In the genomic region with DNA sequence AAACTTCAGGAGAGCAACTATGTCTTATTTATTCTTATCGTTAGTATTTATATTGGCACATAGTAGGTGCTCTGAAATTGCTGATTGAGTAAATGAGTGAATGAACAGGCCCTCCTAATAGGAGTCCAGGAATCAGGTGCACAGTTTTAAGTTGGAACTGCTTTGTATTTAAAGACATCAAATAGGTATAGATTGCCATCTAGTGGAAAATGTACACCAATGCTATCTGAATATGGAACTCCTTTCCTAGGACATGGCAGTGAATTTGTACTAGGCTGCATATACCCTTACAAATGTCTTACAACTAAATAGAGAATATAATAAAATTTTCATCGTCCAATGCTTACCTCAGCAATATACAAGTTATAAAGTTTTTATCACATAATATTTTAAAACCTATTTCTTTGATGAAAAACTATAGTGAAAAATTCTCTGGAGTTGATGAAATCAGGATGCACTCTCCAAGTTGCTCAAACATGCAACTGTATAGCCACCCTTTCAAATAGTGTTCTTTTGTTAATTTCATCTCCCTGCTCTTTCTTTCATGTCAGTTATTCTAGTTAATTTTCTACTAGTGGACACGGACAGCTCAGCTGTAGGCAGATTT, we compare ENCODE assay signal across 9 cellular contexts.
DNase-seq lines count a peak whose midpoint lies in the region; ATAC-seq and TF ChIP-seq lines count a peak whose summit lies in the region.
"Had no signal": no experiment of that assay in that cellular context is flagged by ENCODE, and none has a peak within 500 bp of the region (broad histone marks: within the 10 kb centered on the region; RNA-seq: fewer than 3 reads in every experiment).

No MANE protein-coding gene starts in this region.

- peak; percentile 85 for ATAC-seq in GM18870 (IDR thresholded peaks at IDR 0.05; ENCODE audit: unreplicated experiment)
- ATAC-seq in HG03139 (IDR thresholded peaks at IDR 0.05; ENCODE audit: unreplicated experiment), result peak; percentile 57

- H3K4me3 ChIP-seq in choroid plexus epithelial cell (ENCODE audit: low read depth, low read length) (no peak overlapping the region), neural cell (ENCODE audit: low read length) (no peak overlapping the region)

- TF ChIP-seq CTCF in choroid plexus epithelial cell (conservative IDR thresholded peaks at IDR 0.05; ENCODE audit: low read depth, low read length) (peak; percentile 68), neural cell (IDR thresholded peaks at IDR 0.05; ENCODE audit: poor library complexity, severe bottlenecking) (peak; percentile 86)

- H3K9ac ChIP-seq in neural cell (ENCODE audit: low read length), result no peak overlapping the region

- no peaks in the 10 kb centered on the region for H4K20me1 ChIP-seq in neural cell (ENCODE audit: insufficient read depth)

- TF ChIP-seq RAD21 in neural cell (conservative IDR thresholded peaks at IDR 0.05), result peak; percentile 87

- no peak overlapping the region for H3K27ac ChIP-seq in neural cell (ENCODE audit: low read length)
- H3K27ac ChIP-seq: epithelial cell of prostate had no signal

- H3K27me3 ChIP-seq in neural cell (ENCODE audit: insufficient read depth, low read depth, low read length), result no peaks in the 10 kb centered on the region

- no peak overlapping the region for H3K4me2 ChIP-seq in neural cell (ENCODE audit: low read length)

- DNase-seq in AG08396 (ENCODE audit: low spot score) (peak; percentile 40), NCI-H2227 treated with DMSO at 0.1 percent for 48 hours (lab: John Stamatoyannopoulos, UW) (peak; percentile 60), choroid plexus epithelial cell (ENCODE audit: low read depth) (peak; percentile 56)
- DNase-seq in stimulated activated naive CD4-positive, alpha-beta T cell treated with Interleukin-2 at 50 U/mL for 16 hours (lab: John Stamatoyannopoulos, UW), result no peak
- DNase-seq in activated T-cell treated with anti-CD3 and anti-CD28 coated beads, Interleukin-2, amount 50 U/mL, for 48 hours, result no peak

- H3K9me3 ChIP-seq in neural cell (ENCODE audit: low read length), result no peaks in the 10 kb centered on the region

- H3K9me2 ChIP-seq in neural cell (ENCODE audit: insufficient read depth, low read length), result no peaks in the 10 kb centered on the region

- H2AFZ ChIP-seq in neural cell (ENCODE audit: low read depth, low read length), result no peak overlapping the region

- H3F3A ChIP-seq in neural cell (ENCODE audit: insufficient read depth, low read length, poor library complexity, severe bottlenecking), result no peaks in the 10 kb centered on the region

- H3K36me3 ChIP-seq in neural cell (ENCODE audit: insufficient read depth, low read length), result no peaks in the 10 kb centered on the region

- TF ChIP-seq EP300 in neural cell (conservative IDR thresholded peaks at IDR 0.05; ENCODE audit: poor library complexity, severe bottlenecking), result no peak

- no peaks in the 10 kb centered on the region for H3K79me2 ChIP-seq in neural cell (replicated peaks; ENCODE audit: insufficient read depth, low read length)

TF ChIP-seq in neural cell, 6 proteins besides CTCF, POLR2A, EP300 and RAD21:
- peak; percentile 85 for TF ChIP-seq SMC3 (conservative IDR thresholded peaks at IDR 0.05; ENCODE audit: poor library complexity)
- no peak for TF ChIP-seq EZH2 (IDR thresholded peaks at IDR 0.05; ENCODE audit: borderline replicate concordance, insufficient read depth, low read length, poor library complexity, severe bottlenecking)

Comparison
In these comparisons a context has a peak if more than half of its experiments do, and no peak if none do; other contexts are left out.
1. DNase-seq: peak in AG08396 (single experiment), NCI-H2227 treated with DMSO at 0.1 percent for 48 hours (single experiment) and choroid plexus epithelial cell (single experiment); none in stimulated activated naive CD4-positive, alpha-beta T cell treated with Interleukin-2 at 50 U/mL for 16 hours (single experiment) and activated T-cell treated with anti-CD3 and anti-CD28 coated beads, Interleukin-2, amount 50 U/mL, for 48 hours (0 of 2).